1 cellular context compared by ENCODE assay signal in the genomic region with DNA sequence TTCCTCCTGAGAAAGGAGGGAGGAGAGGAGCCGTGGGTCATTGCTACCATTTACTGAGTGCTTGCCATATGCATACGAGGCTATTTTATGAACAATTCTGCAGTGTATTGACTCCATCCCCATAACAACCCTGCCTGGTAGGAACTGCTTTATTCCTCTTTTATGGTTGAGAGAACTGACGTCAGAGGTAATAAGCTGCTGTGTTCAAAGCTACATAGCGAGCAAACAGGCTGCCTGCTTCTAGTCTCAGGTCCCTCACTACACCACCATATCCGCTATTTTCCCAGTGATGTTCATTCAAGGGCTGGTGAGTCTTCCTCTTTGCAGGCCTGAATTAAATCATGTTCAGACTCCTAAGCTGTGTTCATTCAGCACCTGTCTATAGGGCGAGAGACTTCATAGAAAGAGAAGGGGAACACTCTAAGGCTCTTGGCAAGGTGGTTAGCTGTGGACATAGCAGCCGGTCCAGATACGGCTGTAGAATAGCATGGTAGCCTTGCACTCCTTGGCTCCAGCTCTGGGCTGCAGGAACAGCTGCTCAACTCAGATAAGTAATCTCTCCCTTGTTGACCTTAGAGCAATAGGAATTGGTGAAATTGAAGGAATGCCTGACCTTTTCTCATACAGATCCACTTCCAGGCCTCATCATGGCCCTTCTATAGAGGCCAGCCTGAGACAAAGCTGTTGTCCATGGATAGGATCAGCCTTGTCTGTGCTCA.
TF ChIP-seq lines count a peak whose summit lies in the region.

No MANE protein-coding gene starts in this region.

TF ChIP-seq in K562, 482 proteins besides CTCF, POLR2A, EP300 and RAD21 (continued from another document and continues in another):
- no peak for TF ChIP-seq ZNF3 (CRISPR knock-in tag; IDR thresholded peaks at IDR 0.05)
- TF ChIP-seq BMI1 (IDR thresholded peaks at IDR 0.05; ENCODE audit: low read length): no peak
- no peak for TF ChIP-seq KLF13 (tag; IDR thresholded peaks at IDR 0.05; ENCODE audit: borderline replicate concordance, low read depth)
- peak; percentile 49; the same call in 1 of the 2 replicates for TF ChIP-seq CXXC5 (CRISPR knock-in tag; IDR thresholded peaks at IDR 0.05)
- no peak for TF ChIP-seq ZNF384 (IDR thresholded peaks at IDR 0.05; ENCODE audit: low read depth, low read length)
- TF ChIP-seq RBM22 (IDR thresholded peaks at IDR 0.05; ENCODE audit: low read depth, low read length, poor library complexity, severe bottlenecking): no peak
- no peak for TF ChIP-seq EGR1 (conservative IDR thresholded peaks at IDR 0.05)
- TF ChIP-seq CAMTA2 (CRISPR knock-in tag; conservative IDR thresholded peaks at IDR 0.05): no peak
- peak in 1 of 2 experiments; percentile 36; a peak in 1 of 4 replicates for TF ChIP-seq SRF (CRISPR knock-in tag; IDR thresholded peaks at IDR 0.05)
- no peak for TF ChIP-seq KDM4B (IDR thresholded peaks at IDR 0.05; ENCODE audit: borderline replicate concordance in 2 of 2, low read depth in 1 of 2)
- TF ChIP-seq, protein P1, sequence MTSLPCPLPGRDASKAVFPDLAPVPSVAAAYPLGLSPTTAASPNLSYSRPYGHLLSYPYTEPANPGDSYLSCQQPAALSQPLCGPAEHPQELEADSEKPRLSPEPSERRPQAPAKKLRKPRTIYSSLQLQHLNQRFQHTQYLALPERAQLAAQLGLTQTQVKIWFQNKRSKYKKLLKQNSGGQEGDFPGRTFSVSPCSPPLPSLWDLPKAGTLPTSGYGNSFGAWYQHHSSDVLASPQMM (CRISPR knock-in tag; IDR thresholded peaks at IDR 0.05): no peak
- TF ChIP-seq ZNF263 (CRISPR knock-in tag; IDR thresholded peaks at IDR 0.05; ENCODE audit: borderline replicate concordance): no peak
- TF ChIP-seq ZNF586 (CRISPR knock-in tag; conservative IDR thresholded peaks at IDR 0.05): no peak
- TF ChIP-seq CCAR2 (IDR thresholded peaks at IDR 0.05; ENCODE audit: low read depth, low read length): no peak
- TF ChIP-seq PHB2 (IDR thresholded peaks at IDR 0.05; ENCODE audit: low read depth): 0 out of 2 replicates have a peak, but pooled peaks have one; percentile 29
- no peak for TF ChIP-seq NR1H2 (CRISPR knock-in tag; IDR thresholded peaks at IDR 0.05)
- no peak for TF ChIP-seq E2F6 (IDR thresholded peaks at IDR 0.05; ENCODE audit: borderline replicate concordance in 1 of 2, extremely low read depth in 1 of 2, insufficient read depth in 1 of 2, insufficient read length in 1 of 2, low read depth in 1 of 2, low read length in 1 of 2, poor library complexity in 1 of 2, severe bottlenecking in 1 of 2)
- TF ChIP-seq PTTG1 (tag; IDR thresholded peaks at IDR 0.05; ENCODE audit: low read depth): no peak
- TF ChIP-seq NFRKB (IDR thresholded peaks at IDR 0.05; ENCODE audit: low read depth): no peak
- no peak for TF ChIP-seq HSF4 (CRISPR knock-in tag; IDR thresholded peaks at IDR 0.05; ENCODE audit: borderline replicate concordance)
- TF ChIP-seq KDM5B (IDR thresholded peaks at IDR 0.05; ENCODE audit: insufficient replicate concordance, low read depth, low read length): no peak
- TF ChIP-seq FOSL1 (tag; conservative IDR thresholded peaks at IDR 0.05): no peak
- TF ChIP-seq ETS1 (conservative IDR thresholded peaks at IDR 0.05; ENCODE audit: control insufficient read depth, low read depth, low read length): 0 out of 2 replicates have a peak, but pooled peaks have one; percentile 22
- TF ChIP-seq BRF1 (IDR thresholded peaks at IDR 0.05; ENCODE audit: borderline replicate concordance, extremely low read depth, insufficient read length): no peak
- no peak for TF ChIP-seq ELF2 (CRISPR knock-in tag; IDR thresholded peaks at IDR 0.05)
- TF ChIP-seq PHF20 (IDR thresholded peaks at IDR 0.05; ENCODE audit: partially characterized antibody): no peak
- no peak for TF ChIP-seq ZFP36 (IDR thresholded peaks at IDR 0.05; ENCODE audit: low read depth, low read length, partially characterized antibody)
- TF ChIP-seq ZNF212 (CRISPR knock-in tag; IDR thresholded peaks at IDR 0.05): no peak
- TF ChIP-seq RBM25 (IDR thresholded peaks at IDR 0.05; ENCODE audit: low read depth, low read length, severe bottlenecking): no peak
- 0 out of 2 replicates have a peak, but pooled peaks have one; percentile 39 for TF ChIP-seq ZEB2 (IDR thresholded peaks at IDR 0.05)
- no peak for TF ChIP-seq MTF1 (CRISPR knock-in tag; IDR thresholded peaks at IDR 0.05; ENCODE audit: borderline replicate concordance)
- TF ChIP-seq ATF2 (CRISPR knock-in tag; IDR thresholded peaks at IDR 0.05): no peak
- peak; percentile 70; the same call in 1 of the 2 replicates for TF ChIP-seq MTA3 (IDR thresholded peaks at IDR 0.05; ENCODE audit: borderline replicate concordance)
- no peak for TF ChIP-seq DNMT1 (IDR thresholded peaks at IDR 0.05)
- TF ChIP-seq NFYB (IDR thresholded peaks at IDR 0.05; ENCODE audit: extremely low read depth, insufficient read length): no peak
- no peak for TF ChIP-seq CHD2 (IDR thresholded peaks at IDR 0.05; ENCODE audit: low read depth, low read length)
- TF ChIP-seq ZNF444 (CRISPR knock-in tag; IDR thresholded peaks at IDR 0.05): no peak
- TF ChIP-seq ZNF121 (CRISPR knock-in tag; conservative IDR thresholded peaks at IDR 0.05): no peak
- TF ChIP-seq CTBP1 (IDR thresholded peaks at IDR 0.05; ENCODE audit: borderline replicate concordance): peak; percentile 78
- no peak for TF ChIP-seq ZC3H4 (CRISPR knock-in tag; IDR thresholded peaks at IDR 0.05; ENCODE audit: borderline replicate concordance)
- TF ChIP-seq RFX7 (CRISPR knock-in tag; IDR thresholded peaks at IDR 0.05): no peak
- TF ChIP-seq KHSRP (IDR thresholded peaks at IDR 0.05): no peak
- TF ChIP-seq MXI1 (IDR thresholded peaks at IDR 0.05; ENCODE audit: low read depth, low read length): no peak
- no peak for TF ChIP-seq SMARCB1 (IDR thresholded peaks at IDR 0.05; ENCODE audit: insufficient read length, low read depth)
- TF ChIP-seq HDAC2 (IDR thresholded peaks at IDR 0.05): peak; percentile 66
- no peak for TF ChIP-seq ARHGAP35 (IDR thresholded peaks at IDR 0.05; ENCODE audit: partially characterized antibody)
- no peak for TF ChIP-seq ZNF699 (CRISPR knock-in tag; IDR thresholded peaks at IDR 0.05; ENCODE audit: insufficient replicate concordance)
- TF ChIP-seq KLF6 (CRISPR knock-in tag; IDR thresholded peaks at IDR 0.05; ENCODE audit: borderline replicate concordance): no peak
- peak in 1 of 2 experiments; percentile 50; a peak in 1 of 4 replicates for TF ChIP-seq TRIM24 (IDR thresholded peaks at IDR 0.05)
- TF ChIP-seq E2F5 (CRISPR knock-in tag; IDR thresholded peaks at IDR 0.05): no peak
- no peak for TF ChIP-seq SETDB1 (IDR thresholded peaks at IDR 0.05; ENCODE audit: low read length)
- TF ChIP-seq ZNF217 (CRISPR knock-in tag; IDR thresholded peaks at IDR 0.05): no peak
- TF ChIP-seq, protein P2, sequence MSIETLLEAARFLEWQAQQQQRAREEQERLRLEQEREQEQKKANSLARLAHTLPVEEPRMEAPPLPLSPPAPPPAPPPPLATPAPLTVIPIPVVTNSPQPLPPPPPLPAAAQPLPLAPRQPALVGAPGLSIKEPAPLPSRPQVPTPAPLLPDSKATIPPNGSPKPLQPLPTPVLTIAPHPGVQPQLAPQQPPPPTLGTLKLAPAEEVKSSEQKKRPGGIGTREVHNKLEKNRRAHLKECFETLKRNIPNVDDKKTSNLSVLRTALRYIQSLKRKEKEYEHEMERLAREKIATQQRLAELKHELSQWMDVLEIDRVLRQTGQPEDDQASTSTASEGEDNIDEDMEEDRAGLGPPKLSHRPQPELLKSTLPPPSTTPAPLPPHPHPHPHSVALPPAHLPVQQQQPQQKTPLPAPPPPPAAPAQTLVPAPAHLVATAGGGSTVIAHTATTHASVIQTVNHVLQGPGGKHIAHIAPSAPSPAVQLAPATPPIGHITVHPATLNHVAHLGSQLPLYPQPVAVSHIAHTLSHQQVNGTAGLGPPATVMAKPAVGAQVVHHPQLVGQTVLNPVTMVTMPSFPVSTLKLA (conservative IDR thresholded peaks at IDR 0.05): peak in 1 of 2 experiments; percentile 37; a peak in 2 of 4 replicates
- TF ChIP-seq POLR2G (IDR thresholded peaks at IDR 0.05; ENCODE audit: low read depth, low read length): no peak
- TF ChIP-seq ESRRA (IDR thresholded peaks at IDR 0.05; ENCODE audit: borderline replicate concordance, low read depth): peak; percentile 54
- no peak for TF ChIP-seq RBM14 (IDR thresholded peaks at IDR 0.05; ENCODE audit: borderline replicate concordance, insufficient read depth, low read depth, low read length)
- TF ChIP-seq, protein P3, sequence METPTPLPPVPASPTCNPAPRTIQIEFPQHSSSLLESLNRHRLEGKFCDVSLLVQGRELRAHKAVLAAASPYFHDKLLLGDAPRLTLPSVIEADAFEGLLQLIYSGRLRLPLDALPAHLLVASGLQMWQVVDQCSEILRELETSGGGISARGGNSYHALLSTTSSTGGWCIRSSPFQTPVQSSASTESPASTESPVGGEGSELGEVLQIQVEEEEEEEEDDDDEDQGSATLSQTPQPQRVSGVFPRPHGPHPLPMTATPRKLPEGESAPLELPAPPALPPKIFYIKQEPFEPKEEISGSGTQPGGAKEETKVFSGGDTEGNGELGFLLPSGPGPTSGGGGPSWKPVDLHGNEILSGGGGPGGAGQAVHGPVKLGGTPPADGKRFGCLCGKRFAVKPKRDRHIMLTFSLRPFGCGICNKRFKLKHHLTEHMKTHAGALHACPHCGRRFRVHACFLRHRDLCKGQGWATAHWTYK (CRISPR knock-in tag; IDR thresholded peaks at IDR 0.05): no peak
- TF ChIP-seq PML (IDR thresholded peaks at IDR 0.05; ENCODE audit: low read length): 0 out of 2 replicates have a peak, but pooled peaks have one; percentile 63
- TF ChIP-seq STAT5B (CRISPR knock-in tag; IDR thresholded peaks at IDR 0.05): no peak
- TF ChIP-seq, protein P4, sequence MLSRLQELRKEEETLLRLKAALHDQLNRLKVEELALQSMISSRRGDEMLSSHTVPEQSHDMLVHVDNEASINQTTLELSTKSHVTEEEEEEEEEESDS (CRISPR knock-in tag; IDR thresholded peaks at IDR 0.05): no peak
- TF ChIP-seq NCOA4 (IDR thresholded peaks at IDR 0.05; ENCODE audit: partially characterized antibody): no peak
- no peak for TF ChIP-seq NBN (IDR thresholded peaks at IDR 0.05; ENCODE audit: low read depth)
- TF ChIP-seq ZNF324 (CRISPR knock-in tag; IDR thresholded peaks at IDR 0.05): no peak
- TF ChIP-seq TRIM28 (IDR thresholded peaks at IDR 0.05): peak; percentile 30; the same call in 1 of the 2 replicates
- TF ChIP-seq PATZ1 (CRISPR knock-in tag; IDR thresholded peaks at IDR 0.05; ENCODE audit: borderline replicate concordance): no peak
- TF ChIP-seq TCF3 (CRISPR knock-in tag; IDR thresholded peaks at IDR 0.05): peak; percentile 96
- TF ChIP-seq ETV6 (IDR thresholded peaks at IDR 0.05; ENCODE audit: borderline replicate concordance in 1 of 2, low read depth in 2 of 2, low read length in 1 of 2): no peak
- TF ChIP-seq ETV6 (CRISPR knock-in tag; IDR thresholded peaks at IDR 0.05; ENCODE audit: borderline replicate concordance): no peak
- no peak for TF ChIP-seq CBX5 (IDR thresholded peaks at IDR 0.05; ENCODE audit: borderline replicate concordance, low read depth)
- no peak for TF ChIP-seq HLTF (IDR thresholded peaks at IDR 0.05)
- no peak for TF ChIP-seq KLF1 (tag; IDR thresholded peaks at IDR 0.05)
